Comparison of ENCODE assay signal across 11 cellular contexts in genomic region chr5:54009357-54009756, GRCh38.
"Had no signal": no experiment of that assay in that cellular context is flagged by ENCODE, and none has a peak within 500 bp of the region (broad histone marks: within the 10 kb centered on the region; RNA-seq: fewer than 3 reads in every experiment).

No MANE protein-coding gene starts in this region.

- H3K4me1 ChIP-seq: colonic mucosa, psoas muscle had no signal

- H3K36me3 ChIP-seq: colonic mucosa, suprapubic skin had no signal

- H3K27ac ChIP-seq: colonic mucosa, psoas muscle, suprapubic skin had no signal

- ATAC-seq: psoas muscle, sciatic nerve, T-cell had no signal

- H3K27me3 ChIP-seq: colonic mucosa, suprapubic skin had no signal

- H3K9me3 ChIP-seq: colonic mucosa, psoas muscle, suprapubic skin had no signal

- H3K4me3 ChIP-seq: colonic mucosa, psoas muscle, suprapubic skin had no signal

- DNase-seq: activated CD4-positive, alpha-beta T cell treated with anti-CD3 and anti-CD28 coated beads for 1 hour; activated CD4-positive, alpha-beta T cell treated with anti-CD3 and anti-CD28 coated beads, Interleukin-2, amount 50 U/mL, for 4 hours; activated effector memory CD4-positive, alpha-beta T cell treated with anti-CD3 and anti-CD28 coated beads, Interleukin-2, amount 50 U/mL, for 16 hours; colonic mucosa; foreskin fibroblast; nephron progenitor cell; psoas muscle; T-cell; T-helper 9 cell had no signal
